Comparison of ENCODE assay signal across 35 cellular contexts in the genomic region with DNA sequence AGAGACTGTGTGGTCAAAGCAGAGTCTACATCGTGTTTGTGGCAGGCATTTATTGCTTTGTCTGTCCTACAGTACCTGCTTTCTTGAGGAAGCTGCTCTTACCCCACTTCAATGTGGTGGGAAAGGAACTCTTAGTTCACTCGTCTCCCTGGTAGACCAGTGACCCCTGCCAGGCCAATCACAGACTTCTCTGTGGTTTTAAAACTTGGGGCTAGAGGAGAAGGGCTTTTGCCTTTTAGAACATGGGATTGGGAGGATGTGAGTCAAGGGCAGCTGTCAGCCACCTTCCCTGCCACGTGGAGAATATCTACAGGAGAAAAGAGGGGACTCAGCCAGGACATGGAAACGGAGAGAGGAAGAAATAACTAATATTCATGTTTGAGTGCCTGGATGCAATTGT. TPM values are rescaled to one million over a fixed set of nuclear protein-coding genes. Genes with fewer than 3 reads are reported as not detected.
DNase-seq lines count a peak whose midpoint lies in the region; ATAC-seq, FAIRE-seq and TF ChIP-seq lines count a peak whose summit lies in the region.
"Had no signal": no experiment of that assay in that cellular context is flagged by ENCODE, and none has a peak within 500 bp of the region (broad histone marks: within the 10 kb centered on the region; RNA-seq: fewer than 3 reads in every experiment).

No MANE protein-coding gene starts in this region.

- H2AFZ ChIP-seq in endothelial cell of umbilical vein (ENCODE audit: low read depth, low read length): peak overlapping the region; percentile 13

- dilution Hi-C loops in endothelial cell of umbilical vein (cut with MboI; ENCODE audit: extremely low pct_ligation_motif_present, low sequenced_read_pairs): no loop called here

- DNase-seq in Daoy (ENCODE audit: low read depth): peak; percentile 17
- DNase-seq in HT1080 (ENCODE audit: low read depth): peak; percentile 77
- peak; percentile 65 for DNase-seq in SW480 (ENCODE audit: low spot score)
- no peak for DNase-seq in endothelial cell of umbilical vein (ENCODE audit: low read depth, low spot score)
- DNase-seq in effector memory CD8-positive, alpha-beta T cell: no peak
- no peak for DNase-seq in NCI-H2107 (lab: John Stamatoyannopoulos, UW)
- no peak for DNase-seq in D721Med (ENCODE audit: insufficient read length, low spot score)
- DNase-seq: activated CD4-positive, alpha-beta T cell treated with anti-CD3 and anti-CD28 coated beads for 48 hours; activated gamma-delta T cell; activated naive CD8-positive, alpha-beta T cell treated with anti-CD3 and anti-CD28 coated beads for 36 hours; activated T-cell treated with anti-CD3 and anti-CD28 coated beads, Interleukin-2, amount 50 U/mL, for 24 hours; AML-193; aorta; CD4-positive, alpha-beta memory T cell; DMS 273 treated with DMSO at 0.1 percent for 48 hours; esophagus squamous epithelium; foreskin melanocyte; heart left ventricle; KG1; naive thymus-derived CD4-positive, alpha-beta T cell; NCI-H146; NCI-H774; occipital lobe; SHP77 treated with DMSO at 0.1 percent for 48 hours; stimulated activated CD4-positive, alpha-beta T cell treated with anti-CD3 and anti-CD28 coated beads, Interleukin-15, amount 100 ng/mL, for 24 hours; stimulated activated CD4-positive, alpha-beta T cell treated with anti-CD3 and anti-CD28 coated beads, Interleukin-4, amount 100 ng/mL, for 4 hours; T1000 had no signal

- H3K9me1 ChIP-seq in endothelial cell of umbilical vein (replicated peaks; ENCODE audit: control insufficient read depth, extremely low read depth, insufficient read depth, low read length): no peaks in the 10 kb centered on the region

- H3K4me1 Mint-ChIP-seq in effector memory CD8-positive, alpha-beta T cell (ENCODE audit: low read depth in 2 of 2): peaks cover 11 to 19% of the 10 kb centered on the region in 2 donors
- H3K4me1 Mint-ChIP-seq: mesothelial cell of epicardium had no signal

- no peak overlapping the region for H3K4me2 ChIP-seq in endothelial cell of umbilical vein (ENCODE audit: insufficient read depth, low read length)
- H3K4me2 ChIP-seq: A549 had no signal

- H3K79me2 ChIP-seq in endothelial cell of umbilical vein (ENCODE audit: control insufficient read depth, insufficient read depth, low read length): no peaks in the 10 kb centered on the region

- no peak overlapping the region for H3K9ac ChIP-seq in endothelial cell of umbilical vein (replicated peaks; ENCODE audit: extremely low read depth, insufficient read depth, low read length)

- H3K9me3 ChIP-seq in endothelial cell of umbilical vein (replicated peaks; ENCODE audit: control insufficient read depth, insufficient read depth, low read length): no peaks in the 10 kb centered on the region
- H3K9me3 ChIP-seq: A549, esophagus squamous epithelium, heart left ventricle, tibial nerve had no signal

- H3K4me3 Mint-ChIP-seq in effector memory CD8-positive, alpha-beta T cell: no peak overlapping the region
- H3K4me3 Mint-ChIP-seq: activated naive CD8-positive, alpha-beta T cell treated with anti-CD3 and anti-CD28 coated beads for 36 hours; activated T-cell treated with anti-CD3 and anti-CD28 coated beads, Interleukin-2, amount 50 U/mL, for 24 hours; CD4-positive, alpha-beta memory T cell; mesothelial cell of epicardium had no signal

- no peak overlapping the region for H3K4me3 ChIP-seq in endothelial cell of umbilical vein (replicated peaks in 1 of 3; ENCODE audit: insufficient read depth in 1 of 3, low read depth in 1 of 3, low read length in 3 of 3)
- H3K4me3 ChIP-seq: A549, cardiac muscle cell, esophagus squamous epithelium, heart left ventricle, tibial nerve had no signal

- no peaks in the 10 kb centered on the region for H3K4me1 ChIP-seq in endothelial cell of umbilical vein (ENCODE audit: control insufficient read depth, extremely low read depth, insufficient read depth, low read length)
- H3K4me1 ChIP-seq: A549, esophagus squamous epithelium, heart left ventricle, tibial nerve had no signal

- no peaks in the 10 kb centered on the region for H4K20me1 ChIP-seq in endothelial cell of umbilical vein (replicated peaks; ENCODE audit: control insufficient read depth, extremely low read depth, insufficient read depth, low read length)

- no peak for TF ChIP-seq POLR2A in endothelial cell of umbilical vein (IDR thresholded peaks at IDR 0.05; ENCODE audit: low read depth, low read length)

- intact Hi-C loops in endothelial cell of umbilical vein (cut with micrococcal nuclease): no loop called here

- no peak overlapping the region for H3K27ac ChIP-seq in endothelial cell of umbilical vein (ENCODE audit: insufficient read depth, low read depth, low read length)
- H3K27ac ChIP-seq: A549, cardiac muscle cell, esophagus squamous epithelium, heart left ventricle, tibial nerve had no signal

- no peaks in the 10 kb centered on the region for H3K9me3 Mint-ChIP-seq in effector memory CD8-positive, alpha-beta T cell
- H3K9me3 Mint-ChIP-seq: activated naive CD8-positive, alpha-beta T cell treated with anti-CD3 and anti-CD28 coated beads for 36 hours; activated T-cell treated with anti-CD3 and anti-CD28 coated beads, Interleukin-2, amount 50 U/mL, for 24 hours; CD4-positive, alpha-beta memory T cell had no signal

- H3K36me3 ChIP-seq in endothelial cell of umbilical vein (ENCODE audit: control insufficient read depth in 2 of 2, extremely low read depth in 1 of 2, insufficient read depth in 2 of 2, low read length in 2 of 2): no peaks in the 10 kb centered on the region
- H3K36me3 ChIP-seq: cardiac muscle cell, esophagus squamous epithelium, heart left ventricle, tibial nerve had no signal

- H3K27me3 Mint-ChIP-seq in effector memory CD8-positive, alpha-beta T cell: no peaks in the 10 kb centered on the region
- H3K27me3 Mint-ChIP-seq: activated naive CD8-positive, alpha-beta T cell treated with anti-CD3 and anti-CD28 coated beads for 36 hours; activated T-cell treated with anti-CD3 and anti-CD28 coated beads, Interleukin-2, amount 50 U/mL, for 24 hours had no signal

- BruUV-seq in endothelial cell of umbilical vein (replicated peaks; lab: Mats Ljungman, UMichigan): no TSS peak

- CTCF ChIA-PET in endothelial cell of umbilical vein (lab: Charles Lee): no interaction called here

- POLR2A ChIA-PET in endothelial cell of umbilical vein (lab: Charles Lee): no interaction called here

- ATAC-seq in effector memory CD8-positive, alpha-beta T cell (replicated peaks): no peak
- ATAC-seq in GM21423 (IDR thresholded peaks at IDR 0.05; ENCODE audit: unreplicated experiment): no peak
- ATAC-seq: A549; heart left ventricle; naive thymus-derived CD4-positive, alpha-beta T cell had no signal

- H3K27ac Mint-ChIP-seq in effector memory CD8-positive, alpha-beta T cell: no peak overlapping the region
- H3K27ac Mint-ChIP-seq: activated naive CD8-positive, alpha-beta T cell treated with anti-CD3 and anti-CD28 coated beads for 36 hours; activated T-cell treated with anti-CD3 and anti-CD28 coated beads, Interleukin-2, amount 50 U/mL, for 24 hours; mesothelial cell of epicardium had no signal

- H3K27me3 ChIP-seq in endothelial cell of umbilical vein (ENCODE audit: control insufficient read depth in 2 of 2, insufficient read depth in 2 of 2, low read length in 2 of 2): no peaks in the 10 kb centered on the region
- H3K27me3 ChIP-seq: cardiac muscle cell, esophagus squamous epithelium, heart left ventricle, tibial nerve had no signal

- H3K36me3 Mint-ChIP-seq in effector memory CD8-positive, alpha-beta T cell (ENCODE audit: insufficient read depth): peaks cover 5% of the 10 kb centered on the region
- H3K36me3 Mint-ChIP-seq: activated naive CD8-positive, alpha-beta T cell treated with anti-CD3 and anti-CD28 coated beads for 36 hours; CD4-positive, alpha-beta memory T cell; mesothelial cell of epicardium had no signal

- FAIRE-seq in endothelial cell of umbilical vein (lab: Jason Lieb, UNC) (no peak), D721Med (lab: Jason Lieb, UNC) (no peak)
- FAIRE-seq: A549, endometrium, keratinocyte, RCC 7860 had no signal

- TF ChIP-seq CTCF in endothelial cell of umbilical vein (IDR thresholded peaks at IDR 0.05; ENCODE audit: extremely low read depth in 1 of 2, insufficient read depth in 1 of 2, low read depth in 1 of 2, low read length in 2 of 2) (no peak), D721Med (IDR thresholded peaks at IDR 0.05; ENCODE audit: insufficient read depth, missing control alignments) (no peak)

TF ChIP-seq in endothelial cell of umbilical vein, 7 proteins besides CTCF, POLR2A, EP300 and RAD21:
- no peak for TF ChIP-seq GATA2 (IDR thresholded peaks at IDR 0.05; ENCODE audit: insufficient read depth, insufficient read length, low read depth, low read length)
- peak; percentile 29 for TF ChIP-seq FOS (IDR thresholded peaks at IDR 0.05; ENCODE audit: borderline replicate concordance, insufficient read depth, low read length)

RNA-seq across cellular contexts. Expression of a gene that starts 36.8 kb away (rescaled TPM):
- 298 and 409 TPM in 2 replicates for total RNA-seq in Daoy (2014; rRNA removed; shearing (Covaris generic))
- total RNA-seq in HT1080 (2014; rRNA removed; shearing (Covaris generic)): 180 and 239 TPM in 2 replicates
- 189 and 251 TPM in 2 replicates for polyA plus RNA-seq in HT1080 (2015; cell fraction: cytosol; rRNA removed)
- polyA plus RNA-seq in HT1080 (2015; cell fraction: nucleus; rRNA removed): 271 TPM in 2 replicates
- 313 and 338 TPM in 2 replicates for total RNA-seq in endothelial cell of umbilical vein
- 320 and 342 TPM in 2 replicates for polyA plus RNA-seq in endothelial cell of umbilical vein
- polyA plus RNA-seq in endothelial cell of umbilical vein (2011; cell fraction: cytosol; rRNA removed): 205 and 228 TPM in 2 replicates
- polyA plus RNA-seq in endothelial cell of umbilical vein (2011; cell fraction: nucleus; rRNA removed): 95.1 and 111 TPM in 2 replicates
- polyA plus RNA-seq in endothelial cell of umbilical vein (2012): 207 and 216 TPM in 2 replicates
- 775 and 787 TPM in 2 replicates for polyA minus RNA-seq in endothelial cell of umbilical vein
- 126 TPM for polyA minus RNA-seq in endothelial cell of umbilical vein (2011; cell fraction: cytosol; rRNA and poly(A)+ RNA removed)
- polyA minus RNA-seq in endothelial cell of umbilical vein (2011; cell fraction: nucleus; rRNA and poly(A)+ RNA removed): 137 and 151 TPM in 2 replicates

Comparison
In these comparisons a context has a peak if more than half of its experiments do, and no peak if none do; other contexts are left out.
1. DNase-seq: peak in Daoy (single experiment), HT1080 (single experiment) and SW480 (single experiment); none in endothelial cell of umbilical vein (single experiment), effector memory CD8-positive, alpha-beta T cell (0 of 3), NCI-H2107 (single experiment) and D721Med (single experiment).